ENCODE assay signal across 24 cellular contexts in the genomic region with DNA sequence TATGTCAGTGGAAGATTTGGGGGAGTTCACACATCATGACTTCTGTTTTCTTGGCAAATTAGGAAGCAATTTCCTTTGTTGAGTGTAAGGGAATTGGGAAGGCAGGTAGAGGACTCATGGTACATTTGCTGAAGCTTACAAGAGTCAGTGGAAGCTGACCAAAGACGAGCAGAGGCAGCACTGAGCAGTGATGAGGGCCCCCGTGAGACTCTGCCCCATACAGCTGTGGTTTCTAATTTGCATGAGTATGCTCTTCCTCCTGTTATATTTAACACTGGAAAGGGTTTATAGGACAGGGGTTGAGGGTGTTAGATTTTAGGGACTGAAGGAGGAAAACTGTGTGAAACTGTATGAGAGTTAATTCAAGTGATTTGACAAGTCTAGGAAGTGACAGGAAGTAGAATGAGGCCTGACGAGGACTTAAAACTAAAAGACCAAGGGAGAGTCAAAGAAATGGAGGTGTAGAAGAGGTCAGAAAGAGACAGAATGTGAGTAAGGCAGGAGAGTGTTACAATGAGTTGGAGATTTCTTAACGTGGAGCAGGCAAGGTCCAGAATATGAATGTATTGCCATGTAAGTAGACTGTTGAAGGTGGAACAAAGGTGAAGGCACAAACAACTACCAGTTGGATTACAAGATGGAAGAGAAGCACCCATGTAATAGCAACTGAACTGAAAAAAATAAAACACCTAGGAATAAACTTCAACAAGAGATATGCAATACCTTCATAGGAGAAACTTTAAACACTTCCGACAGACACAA. TPM values are rescaled to one million over a fixed set of nuclear protein-coding genes. Genes with fewer than 3 reads are reported as not detected.
DNase-seq lines count a peak whose midpoint lies in the region; ATAC-seq, FAIRE-seq and TF ChIP-seq lines count a peak whose summit lies in the region.
"Had no signal": no experiment of that assay in that cellular context is flagged by ENCODE, and none has a peak within 500 bp of the region (broad histone marks: within the 10 kb centered on the region; RNA-seq: fewer than 3 reads in every experiment).

No MANE protein-coding gene starts in this region.

- H3K27ac Mint-ChIP-seq in T-helper 2 cell treated with Interferon-gamma antibody and Interleukin-4, amounts not matched to agents 5 μg/mL and 100 μg/mL, for 36 hours = no peak overlapping the region
- no peak overlapping the region for H3K27ac Mint-ChIP-seq in activated T-helper 17 cell treated with anti-CD3 and anti-CD28 coated beads, Interleukin-2, amount 50 U/mL, for 72 hours

- H3K27ac ChIP-seq in DOHH2 (ENCODE audit: low read depth, low read length) (peak overlapping the region; percentile 55), Karpas-422 (ENCODE audit: low read length) (peak overlapping the region; percentile 62), OCI-LY7 (ENCODE audit: low read depth, low read length, poor library complexity, severe bottlenecking) (peak overlapping the region; percentile 33), K562 (ENCODE audit: extremely low read depth, low read depth, low read length) (no peak overlapping the region)
- H3K27ac ChIP-seq: A549, GM23248 had no signal

- in situ Hi-C loops in K562 (cut with MboI) = no loop called here

- peak; percentile 54 for FAIRE-seq in K562 (lab: Jason Lieb, UNC)
- FAIRE-seq: A549, G401.6, GM19239 had no signal

- DNase-seq in Karpas-422 = peak; percentile 73
- peak; percentile 58 for DNase-seq in OCI-LY7 (ENCODE audit: low spot score)
- no peak for DNase-seq in K562 (ENCODE audit: extremely low read depth in 1 of 4, low spot score in 3 of 4)
- DNase-seq in T-helper 2 cell treated with Interferon-gamma antibody and Interleukin-4, amounts not matched to agents 5 μg/mL and 100 μg/mL, for 36 hours (ENCODE audit: low spot score) = no peak
- DNase-seq in SIG-M5 treated with dmso at 0.1 percent for 504 hours (lab: John Stamatoyannopoulos, UW; ENCODE audit: unreplicated experiment) = no peak
- DNase-seq: 8988T; ACHN; AML-193; BE2C; C1 segment of cervical spinal cord; Calu3; CD4-positive, alpha-beta memory T cell; COR-L47; DMS53; DMS79 treated with DMSO at 0.1 percent for 48 hours; GM23248; H9 had no signal

- BruUV-seq in OCI-LY7 (replicated peaks; lab: Mats Ljungman, UMichigan) = no TSS peak
- BruUV-seq in K562 (replicated peaks; lab: Mats Ljungman, UMichigan) = no TSS peak

- POLR2A ChIA-PET in OCI-LY7 (lab: Charles Lee) = interaction anchor here (0.7 to 2.0 kb wide), 5 partner anchors 8 to 601 kb away, joined by 3 to 7 read pairs (median 3); no protein-coding TSS in a partner anchor
- POLR2A ChIA-PET in K562 (lab: Yijun Ruan, JAX) = no interaction called here

- CTCF ChIA-PET in OCI-LY7 (lab: Charles Lee; ENCODE audit: unreplicated experiment) (interaction anchor here (0.6 kb wide), 1 partner anchor 145 kb away, joined by 3 read pairs; no protein-coding TSS in a partner anchor), K562 (lab: Yijun Ruan, JAX; ENCODE audit: low intra/inter-chr PET ratio) (no interaction called here)

- no peaks in the 10 kb centered on the region for H3K27me3 Mint-ChIP-seq in T-helper 2 cell treated with Interferon-gamma antibody and Interleukin-4, amounts not matched to agents 5 μg/mL and 100 μg/mL, for 36 hours (ENCODE audit: low read depth)
- no peaks in the 10 kb centered on the region for H3K27me3 Mint-ChIP-seq in activated T-helper 17 cell treated with anti-CD3 and anti-CD28 coated beads, Interleukin-2, amount 50 U/mL, for 72 hours
- H3K27me3 Mint-ChIP-seq: CD4-positive, alpha-beta memory T cell had no signal

- H3F3A ChIP-seq in DOHH2 (ENCODE audit: control insufficient read depth, insufficient read depth) = no peaks in the 10 kb centered on the region

- H3K4me2 ChIP-seq in DOHH2 (ENCODE audit: low read length) = peak overlapping the region; percentile 70
- H3K4me2 ChIP-seq in Karpas-422 (ENCODE audit: low read depth, low read length, poor library complexity, severe bottlenecking) = peak overlapping the region; percentile 46
- peak overlapping the region; percentile 45 for H3K4me2 ChIP-seq in OCI-LY7 (ENCODE audit: low read length)
- H3K4me2 ChIP-seq in K562 (ENCODE audit: insufficient read depth, low read length) = no peak overlapping the region
- H3K4me2 ChIP-seq: A549 had no signal

- TF ChIP-seq POLR2A in K562 (conservative IDR thresholded peaks at IDR 0.05) = peak; percentile 53

- no peak overlapping the region for H3K9ac ChIP-seq in Karpas-422 (ENCODE audit: low read length)
- H3K9ac ChIP-seq in K562 (ENCODE audit: insufficient read depth in 1 of 2, low read depth in 2 of 2, low read length in 2 of 2) = no peak overlapping the region
- H3K9ac ChIP-seq: GM23248 had no signal

- H3K4me3 Mint-ChIP-seq in T-helper 2 cell treated with Interferon-gamma antibody and Interleukin-4, amounts not matched to agents 5 μg/mL and 100 μg/mL, for 36 hours = no peak overlapping the region
- no peak overlapping the region for H3K4me3 Mint-ChIP-seq in activated T-helper 17 cell treated with anti-CD3 and anti-CD28 coated beads, Interleukin-2, amount 50 U/mL, for 72 hours
- H3K4me3 Mint-ChIP-seq: CD4-positive, alpha-beta memory T cell; H9 had no signal

- H4K20me1 ChIP-seq in DOHH2 (ENCODE audit: control insufficient read depth, insufficient read depth, low read depth, low read length) = no peaks in the 10 kb centered on the region
- no peaks in the 10 kb centered on the region for H4K20me1 ChIP-seq in Karpas-422 (ENCODE audit: insufficient read depth, low read depth, low read length)
- no peaks in the 10 kb centered on the region for H4K20me1 ChIP-seq in OCI-LY7 (ENCODE audit: insufficient read depth, low read length)
- H4K20me1 ChIP-seq in K562 (replicated peaks; ENCODE audit: control insufficient read depth, insufficient read depth, low read length) = no peaks in the 10 kb centered on the region

- ATAC-seq in K562 (no peak), GM19467 (IDR thresholded peaks at IDR 0.05; ENCODE audit: unreplicated experiment) (no peak)
- ATAC-seq in activated T-helper 17 cell treated with anti-CD3 and anti-CD28 coated beads, Interleukin-2, amount 50 U/mL, for 72 hours (replicated peaks) = no peak
- ATAC-seq: A549, HCT116 had no signal

- H2AFZ ChIP-seq in Karpas-422 (ENCODE audit: low read length) (peak overlapping the region; percentile 78), OCI-LY7 (ENCODE audit: low read length) (peak overlapping the region; percentile 87), K562 (ENCODE audit: low read depth, low read length) (no peak overlapping the region)
- H2AFZ ChIP-seq: GM23248 had no signal

- H3K36me3 Mint-ChIP-seq in T-helper 2 cell treated with Interferon-gamma antibody and Interleukin-4, amounts not matched to agents 5 μg/mL and 100 μg/mL, for 36 hours (ENCODE audit: low read depth) = no peaks in the 10 kb centered on the region
- peaks cover 8% of the 10 kb centered on the region for H3K36me3 Mint-ChIP-seq in activated T-helper 17 cell treated with anti-CD3 and anti-CD28 coated beads, Interleukin-2, amount 50 U/mL, for 72 hours (ENCODE audit: low read depth)

- H3K4me3 ChIP-seq in DOHH2 (ENCODE audit: low read length) = peak overlapping the region; percentile 59
- peak overlapping the region; percentile 29 for H3K4me3 ChIP-seq in Karpas-422 (ENCODE audit: low read length)
- peak overlapping the region; percentile 27 for H3K4me3 ChIP-seq in OCI-LY7 (ENCODE audit: low read depth, low read length, poor library complexity, severe bottlenecking)
- no peak overlapping the region for H3K4me3 ChIP-seq in K562
- H3K4me3 ChIP-seq: A549, GM23248 had no signal

- WGBS in K562 (ENCODE audit: insufficient coverage, low coverage, missing lambda C conversion rate) = 33% methylated on average over 5 of the region's 5 CpGs

- TF ChIP-seq EP300 in K562 (IDR thresholded peaks at IDR 0.05; ENCODE audit: low read length) = no peak

- peak; percentile 31 for TF ChIP-seq CTCF in DOHH2 (IDR thresholded peaks at IDR 0.05; ENCODE audit: low read depth, low read length, poor library complexity, severe bottlenecking)
- peak; percentile 40; the same call in 1 of the 2 replicates for TF ChIP-seq CTCF in OCI-LY7 (conservative IDR thresholded peaks at IDR 0.05; ENCODE audit: low read length)
- no peak for TF ChIP-seq CTCF in K562 (IDR thresholded peaks at IDR 0.05 in 2 of 3, conservative IDR thresholded peaks at IDR 0.05 in 1 of 3; ENCODE audit: insufficient read depth in 2 of 3, low read depth in 1 of 3, low read length in 3 of 3)

- no peaks in the 10 kb centered on the region for H3K36me3 ChIP-seq in DOHH2 (ENCODE audit: control insufficient read depth, low read length)
- no peaks in the 10 kb centered on the region for H3K36me3 ChIP-seq in Karpas-422 (ENCODE audit: insufficient read depth, low read length)
- no peaks in the 10 kb centered on the region for H3K36me3 ChIP-seq in OCI-LY7 (ENCODE audit: insufficient read depth, low read length)
- no peaks in the 10 kb centered on the region for H3K36me3 ChIP-seq in K562 (ENCODE audit: control insufficient read depth, insufficient read depth, low read length)
- H3K36me3 ChIP-seq: BE2C had no signal

- peaks cover 4% of the 10 kb centered on the region for H3K9me3 Mint-ChIP-seq in T-helper 2 cell treated with Interferon-gamma antibody and Interleukin-4, amounts not matched to agents 5 μg/mL and 100 μg/mL, for 36 hours
- no peaks in the 10 kb centered on the region for H3K9me3 Mint-ChIP-seq in activated T-helper 17 cell treated with anti-CD3 and anti-CD28 coated beads, Interleukin-2, amount 50 U/mL, for 72 hours

- H3K9me1 ChIP-seq in K562 (ENCODE audit: control insufficient read depth, insufficient read depth, low read length) = no peaks in the 10 kb centered on the region

- H3K4me1 ChIP-seq in DOHH2 (ENCODE audit: control insufficient read depth, low read length) (peaks cover 26% of the 10 kb centered on the region), Karpas-422 (ENCODE audit: low read length) (peaks cover 34% of the 10 kb centered on the region), OCI-LY7 (ENCODE audit: insufficient read depth, low read length, poor library complexity, severe bottlenecking) (peaks cover 15% of the 10 kb centered on the region), K562 (replicated peaks in 1 of 2; ENCODE audit: control insufficient read depth in 2 of 2, insufficient read depth in 2 of 2, low read length in 2 of 2) (no peaks in the 10 kb centered on the region; a peak in 1 of 5 replicates)
- H3K4me1 ChIP-seq: A549, BE2C had no signal

- H3K27me3 ChIP-seq in DOHH2 (ENCODE audit: control insufficient read depth, low read length) (no peaks in the 10 kb centered on the region), Karpas-422 (ENCODE audit: low read length) (no peaks in the 10 kb centered on the region), K562 (ENCODE audit: control insufficient read depth in 2 of 2, insufficient read depth in 2 of 2, low read length in 2 of 2) (no peaks in the 10 kb centered on the region)
- H3K27me3 ChIP-seq: BE2C had no signal

- no peaks in the 10 kb centered on the region for H3K4me1 Mint-ChIP-seq in T-helper 2 cell treated with Interferon-gamma antibody and Interleukin-4, amounts not matched to agents 5 μg/mL and 100 μg/mL, for 36 hours (ENCODE audit: low read depth)
- H3K4me1 Mint-ChIP-seq in activated T-helper 17 cell treated with anti-CD3 and anti-CD28 coated beads, Interleukin-2, amount 50 U/mL, for 72 hours = no peaks in the 10 kb centered on the region

- H3K9me3 ChIP-seq in DOHH2 (ENCODE audit: control insufficient read depth, insufficient read depth, low read length) = no peaks in the 10 kb centered on the region
- H3K9me3 ChIP-seq in Karpas-422 (ENCODE audit: low read length) = no peaks in the 10 kb centered on the region
- no peaks in the 10 kb centered on the region for H3K9me3 ChIP-seq in OCI-LY7 (ENCODE audit: low read length)
- H3K9me3 ChIP-seq in K562 (replicated peaks; ENCODE audit: control insufficient read depth, insufficient read depth, low read depth, low read length) = no peaks in the 10 kb centered on the region
- H3K9me3 ChIP-seq: BE2C had no signal

- intact Hi-C loops in OCI-LY7 (cut with micrococcal nuclease; ENCODE audit: unreplicated experiment) (no loop called here), K562 (cut with micrococcal nuclease) (no loop called here)

- H3K79me2 ChIP-seq in DOHH2 (ENCODE audit: control insufficient read depth, low read length) (no peaks in the 10 kb centered on the region), Karpas-422 (ENCODE audit: low read length) (no peaks in the 10 kb centered on the region), OCI-LY7 (ENCODE audit: insufficient read depth, low read depth, low read length) (no peaks in the 10 kb centered on the region), K562 (ENCODE audit: control insufficient read depth, insufficient read depth, low read length) (no peaks in the 10 kb centered on the region)

- H3K9me2 ChIP-seq in DOHH2 (replicated peaks; ENCODE audit: control insufficient read depth, low read length) (no peaks in the 10 kb centered on the region), Karpas-422 (replicated peaks; ENCODE audit: insufficient read depth, low read length) (no peaks in the 10 kb centered on the region), OCI-LY7 (ENCODE audit: insufficient read depth, low read length) (no peaks in the 10 kb centered on the region)

- no peak for TF ChIP-seq RAD21 in K562 (CRISPR knock-in tag; conservative IDR thresholded peaks at IDR 0.05 in 1 of 2, IDR thresholded peaks at IDR 0.05 in 1 of 2)

RNA-seq across cellular contexts. Expression of a gene that starts 23.5 kb away (rescaled TPM):
- 11.5 and 14.1 TPM in 2 replicates for total RNA-seq in Karpas-422 (2014; rRNA removed; shearing (Covaris generic); ENCODE audit: low replicate concordance)
- 24.9 and 27.8 TPM in 2 replicates for total RNA-seq in OCI-LY7 (2014; rRNA removed; shearing (Covaris generic))
- total RNA-seq in OCI-LY7 (2022) (18.0 and 23.2 TPM in 2 replicates), K562 (2014; rRNA removed) (25.9 and 32.8 TPM in 2 replicates), K562 (2014; rRNA removed; fragmentation: Illumina TruSeq; extraction: Trizol) (43.9 and 45.4 TPM in 2 replicates), K562 (2015; rRNA removed; fragmentation: Illumina TruSeq; extraction: Trizol) (37.9 and 43.9 TPM in 2 replicates), K562 (2021) (37.7 and 39.8 TPM in 2 replicates)
- 13.1 and 15.3 TPM in 2 replicates for total RNA-seq in K562 (2011; cell fraction: chromatin; rRNA removed; ENCODE audit: low replicate concordance)
- total RNA-seq in K562 (2011; cell fraction: nucleolus; rRNA removed) = 15.3 and 19.8 TPM in 2 replicates
- total RNA-seq in K562 (2011; cell fraction: nucleoplasm; rRNA removed) = 22.7 and 32.4 TPM in 2 replicates
- polyA plus RNA-seq in K562 (2011; rRNA removed) (37.7 and 53.4 TPM in 2 replicates), K562 (2014; fragmentation: Illumina TruSeq; extraction: Trizol) (34.0 and 35.9 TPM in 2 replicates), K562 (2014; fragmentation: Nextera tagmentation; extraction: Ambion mirVana) (10 to 100 TPM; 98.1 to 99.3 TPM), K562 (2014; rRNA removed) (33.1 and 43.3 TPM in 2 replicates)
- 18.1 and 20.7 TPM in 2 replicates for polyA plus RNA-seq in K562 (2011; cell fraction: cytosol; rRNA removed)
- 9.8 and 12.5 TPM in 2 replicates for polyA plus RNA-seq in K562 (2011; cell fraction: nucleus; rRNA removed)
- polyA plus RNA-seq in K562 (2012) = 16.7 and 44.2 TPM in 2 replicates
- 13.1 and 17.1 TPM in 2 replicates for polyA minus RNA-seq in K562 (2011; rRNA and poly(A)+ RNA removed)
- polyA minus RNA-seq in K562 (2011; cell fraction: cytosol; rRNA and poly(A)+ RNA removed) = 8.9 and 9.4 TPM in 2 replicates
- polyA minus RNA-seq in K562 (2011; cell fraction: nucleus; rRNA and poly(A)+ RNA removed) = 7.0 and 9.0 TPM in 2 replicates
- total RNA-seq in activated T-helper 17 cell treated with anti-CD3 and anti-CD28 coated beads, Interleukin-2, amount 50 U/mL, for 72 hours = 10 to 100 TPM; 12.4 to 23.6 TPM

RNA-seq across cellular contexts. Expression of a gene that starts 36.2 kb away (rescaled TPM):
- 25.9 and 48.6 TPM in 2 replicates for total RNA-seq in Karpas-422 (2014; rRNA removed; shearing (Covaris generic); ENCODE audit: low replicate concordance)
- 28.9 and 35.9 TPM in 2 replicates for total RNA-seq in OCI-LY7 (2014; rRNA removed; shearing (Covaris generic))
- total RNA-seq in OCI-LY7 (2022) (49.9 and 53.1 TPM in 2 replicates), K562 (2014; rRNA removed) (46.0 and 73.7 TPM in 2 replicates), K562 (2014; rRNA removed; fragmentation: Illumina TruSeq; extraction: Trizol) (68.4 and 77.2 TPM in 2 replicates), K562 (2015; rRNA removed; fragmentation: Illumina TruSeq; extraction: Trizol) (61.3 and 62.8 TPM in 2 replicates), K562 (2021) (52.5 and 52.7 TPM in 2 replicates)
- total RNA-seq in K562 (2011; cell fraction: chromatin; rRNA removed; ENCODE audit: low replicate concordance) = 39.0 and 69.5 TPM in 2 replicates
- total RNA-seq in K562 (2011; cell fraction: nucleolus; rRNA removed) = 43.2 and 44.0 TPM in 2 replicates
- total RNA-seq in K562 (2011; cell fraction: nucleoplasm; rRNA removed) = 62.8 and 87.3 TPM in 2 replicates
- polyA plus RNA-seq in K562 (2011; rRNA removed) (100 and 107 TPM in 2 replicates), K562 (2014; fragmentation: Illumina TruSeq; extraction: Trizol) (65.8 and 79.4 TPM in 2 replicates), K562 (2014; fragmentation: Nextera tagmentation; extraction: Ambion mirVana) (10 to 100 TPM; 24.9 to 30.4 TPM), K562 (2014; rRNA removed) (53.0 and 53.9 TPM in 2 replicates)
- 23.7 and 44.2 TPM in 2 replicates for polyA plus RNA-seq in K562 (2011; cell fraction: cytosol; rRNA removed)
- 25.7 and 44.6 TPM in 2 replicates for polyA plus RNA-seq in K562 (2011; cell fraction: nucleus; rRNA removed)
- 42.3 and 52.0 TPM in 2 replicates for polyA plus RNA-seq in K562 (2012)
- 70.9 and 89.4 TPM in 2 replicates for polyA minus RNA-seq in K562 (2011; rRNA and poly(A)+ RNA removed)
- polyA minus RNA-seq in K562 (2011; cell fraction: cytosol; rRNA and poly(A)+ RNA removed) = 24.7 and 34.9 TPM in 2 replicates
- 44.0 and 55.2 TPM in 2 replicates for polyA minus RNA-seq in K562 (2011; cell fraction: nucleus; rRNA and poly(A)+ RNA removed)
- total RNA-seq in activated T-helper 17 cell treated with anti-CD3 and anti-CD28 coated beads, Interleukin-2, amount 50 U/mL, for 72 hours = 10 to 100 TPM; 36.6 to 57.3 TPM

RNA-seq across cellular contexts. Expression of a gene that starts 40.9 kb away (rescaled TPM):
- 2.0 and 13.2 TPM in 2 replicates for total RNA-seq in Karpas-422 (2014; rRNA removed; shearing (Covaris generic); ENCODE audit: low replicate concordance)
- total RNA-seq in OCI-LY7 (2014; rRNA removed; shearing (Covaris generic)) = 2.1 and 3.3 TPM in 2 replicates
- total RNA-seq in OCI-LY7 (2022) (1.8 and 2.3 TPM in 2 replicates), K562 (2014; rRNA removed) (0.32 and 0.73 TPM in 2 replicates), K562 (2014; rRNA removed; fragmentation: Illumina TruSeq; extraction: Trizol) (1.4 and 1.6 TPM in 2 replicates), K562 (2015; rRNA removed; fragmentation: Illumina TruSeq; extraction: Trizol) (1.1 and 1.5 TPM in 2 replicates), K562 (2021) (1.2 and 1.6 TPM in 2 replicates)
- total RNA-seq in K562 (2011; cell fraction: chromatin; rRNA removed; ENCODE audit: low replicate concordance) = 3.5 and 5.6 TPM in 2 replicates
- 1.7 and 2.1 TPM in 2 replicates for total RNA-seq in K562 (2011; cell fraction: nucleolus; rRNA removed)
- total RNA-seq in K562 (2011; cell fraction: nucleoplasm; rRNA removed) = 3.6 and 6.4 TPM in 2 replicates
- polyA plus RNA-seq in K562 (2011; rRNA removed) (0.95 and 1.8 TPM in 2 replicates), K562 (2014; fragmentation: Illumina TruSeq; extraction: Trizol) (0.46 and 1.1 TPM in 2 replicates), K562 (2014; fragmentation: Nextera tagmentation; extraction: Ambion mirVana) (under 1 TPM; 0.13 to 0.29 TPM), K562 (2014; rRNA removed) (0.69 and 0.96 TPM in 2 replicates)
- 0.46 and 0.90 TPM in 2 replicates for polyA plus RNA-seq in K562 (2011; cell fraction: cytosol; rRNA removed)
- 1.3 and 1.7 TPM in 2 replicates for polyA plus RNA-seq in K562 (2011; cell fraction: nucleus; rRNA removed)
- polyA plus RNA-seq in K562 (2012) = 0.73 and 0.86 TPM in 2 replicates
- 2.7 and 3.6 TPM in 2 replicates for polyA minus RNA-seq in K562 (2011; rRNA and poly(A)+ RNA removed)
- 0.67 and 0.73 TPM in 2 replicates for polyA minus RNA-seq in K562 (2011; cell fraction: cytosol; rRNA and poly(A)+ RNA removed)
- 1.2 and 1.4 TPM in 2 replicates for polyA minus RNA-seq in K562 (2011; cell fraction: nucleus; rRNA and poly(A)+ RNA removed)
- total RNA-seq in activated T-helper 17 cell treated with anti-CD3 and anti-CD28 coated beads, Interleukin-2, amount 50 U/mL, for 72 hours = 1 to 10 TPM; 2.4 to 2.8 TPM

Comparison
In these comparisons a context has a peak if more than half of its experiments do, and no peak if none do; other contexts are left out.
1. CTCF ChIP-seq: peak in DOHH2 (single experiment) and OCI-LY7 (single experiment); none in K562 (0 of 3).
2. DNase-seq: peak in Karpas-422 (single experiment) and OCI-LY7 (single experiment); none in K562 (0 of 4), T-helper 2 cell treated with Interferon-gamma antibody and Interleukin-4, amounts not matched to agents 5 μg/mL and 100 μg/mL, for 36 hours (single experiment) and SIG-M5 treated with dmso at 0.1 percent for 504 hours (single experiment).